Comparison of ENCODE assay signal across 1 cellular context in genomic region chr20:4073852-4074741, GRCh38.
TF ChIP-seq lines count a peak whose summit lies in the region.

No MANE protein-coding gene starts in this region.

TF ChIP-seq in IMR-90, 13 proteins besides CTCF, POLR2A, EP300 and RAD21:
- TF ChIP-seq USF2 (IDR thresholded peaks at IDR 0.05; ENCODE audit: low read depth, low read length) (no peak), MAZ (IDR thresholded peaks at IDR 0.05; ENCODE audit: borderline replicate concordance, low read depth, low read length) (no peak), RCOR1 (IDR thresholded peaks at IDR 0.05; ENCODE audit: insufficient replicate concordance, low read length) (no peak), MXI1 (IDR thresholded peaks at IDR 0.05; ENCODE audit: borderline replicate concordance, low read depth, low read length) (no peak), CEBPB (IDR thresholded peaks at IDR 0.05; ENCODE audit: low read depth, low read length) (no peak), SMC3 (IDR thresholded peaks at IDR 0.05; ENCODE audit: low read depth, low read length) (no peak), RFX5 (IDR thresholded peaks at IDR 0.05; ENCODE audit: low read depth, low read length) (no peak)
